Comparison of ENCODE assay signal across 12 cellular contexts in the genomic region with DNA sequence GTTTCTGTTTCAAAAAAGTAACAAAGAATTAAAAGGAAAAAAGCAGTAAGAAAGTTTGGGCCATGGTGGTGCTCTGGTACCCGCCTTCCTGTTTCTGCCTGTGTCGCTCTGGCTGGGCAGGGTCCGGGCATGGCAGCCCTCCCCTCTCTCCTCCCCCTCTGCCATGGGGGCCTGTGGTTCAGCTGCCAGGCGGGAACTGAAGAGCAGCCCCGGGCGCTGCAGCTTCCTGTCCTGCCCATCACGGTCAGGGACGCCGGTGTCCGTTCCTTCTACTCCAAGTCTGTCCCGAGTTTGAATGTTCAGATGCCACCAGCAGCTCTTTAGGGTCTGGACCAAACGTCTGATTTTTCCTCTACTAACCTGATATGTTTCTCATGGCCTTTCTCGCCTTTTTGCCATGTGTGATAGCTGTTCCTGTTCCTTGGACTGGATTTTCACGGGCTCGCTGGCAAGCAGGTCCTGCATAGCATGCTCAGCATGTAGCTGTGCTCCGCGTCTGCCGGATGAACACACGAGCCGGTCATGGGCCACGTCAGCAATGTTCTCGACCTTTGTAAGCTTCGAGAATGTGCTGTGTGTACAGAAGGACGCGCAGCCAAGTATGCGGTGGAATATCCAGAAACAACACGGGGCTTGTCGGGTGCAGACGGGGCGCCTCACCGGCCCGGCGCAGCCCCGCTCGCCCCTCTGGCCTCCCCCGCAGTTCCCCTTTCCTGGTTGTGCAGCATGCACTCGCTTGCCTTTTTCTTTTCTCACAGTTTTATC. TPM values are rescaled to one million over a fixed set of nuclear protein-coding genes. Genes with fewer than 3 reads are reported as not detected.
DNase-seq lines count a peak whose midpoint lies in the region; ATAC-seq, FAIRE-seq and TF ChIP-seq lines count a peak whose summit lies in the region.
"Had no signal": no experiment of that assay in that cellular context is flagged by ENCODE, and none has a peak within 500 bp of the region (broad histone marks: within the 10 kb centered on the region; RNA-seq: fewer than 3 reads in every experiment).

No MANE protein-coding gene starts in this region.

- H3K9me3 Mint-ChIP-seq in CD14-positive monocyte, result no peaks in the 10 kb centered on the region
- H3K9me3 Mint-ChIP-seq in activated naive CD8-positive, alpha-beta T cell (ENCODE audit: low read depth), result no peaks in the 10 kb centered on the region
- H3K9me3 Mint-ChIP-seq: CD8-positive, alpha-beta memory T cell had no signal

- DNase-seq in CD14-positive monocyte (ENCODE audit: low spot score) (no peak), Kasumi-1 (lab: John Stamatoyannopoulos, UW) (peak; percentile 92 to 95), left lung (peak in 1 of 2 donors; percentile 46), D721Med (ENCODE audit: insufficient read length, low spot score) (no peak), OCI-M2 (lab: John Stamatoyannopoulos, UW; ENCODE audit: unreplicated experiment) (no peak)
- no peak for DNase-seq in stimulated activated CD4-positive, alpha-beta T cell treated with anti-CD3 and anti-CD28 coated beads, Interleukin-1b, Interleukin-23, amount 100 ng/mL, for 48 hours
- DNase-seq: amniotic stem cell; CD8-positive, alpha-beta memory T cell; erythroblast; WERI-Rb-1 had no signal

- H3K4me3 ChIP-seq in left lung, result no peak overlapping the region

- H3K9me3 ChIP-seq in left lung, result no peaks in the 10 kb centered on the region

- H3K36me3 Mint-ChIP-seq in CD14-positive monocyte, result peaks cover 12 to 14% of the 10 kb centered on the region in 2 donors
- peaks cover 4% of the 10 kb centered on the region for H3K36me3 Mint-ChIP-seq in activated naive CD8-positive, alpha-beta T cell

- ATAC-seq in left lung, result peak; percentile 74
- ATAC-seq in GM21526 (IDR thresholded peaks at IDR 0.05; ENCODE audit: low FRiP score, unreplicated experiment), result no peak

- intact Hi-C loops in CD14-positive monocyte (cut with micrococcal nuclease), result no loop called here
- intact Hi-C loops in left lung (cut with DNase I), result no loop called here

- H3K27ac Mint-ChIP-seq in CD14-positive monocyte, result peak overlapping the region in 1 of 7 donors; percentile 12
- H3K27ac Mint-ChIP-seq in activated naive CD8-positive, alpha-beta T cell, result peak overlapping the region; percentile 73

- H3K27ac ChIP-seq in left lung, result peak overlapping the region; percentile 41 to 71
- H3K27ac ChIP-seq: WERI-Rb-1 had no signal

- peaks cover 6 to 29% of the 10 kb centered on the region in 2 donors for H3K4me1 ChIP-seq in left lung

- no peaks in the 10 kb centered on the region for H3K27me3 ChIP-seq in left lung

- no peak for TF ChIP-seq CTCF in CD14-positive monocyte (IDR thresholded peaks at IDR 0.05)
- no peak for TF ChIP-seq CTCF in left lung (IDR thresholded peaks at IDR 0.05)
- TF ChIP-seq CTCF in D721Med (IDR thresholded peaks at IDR 0.05; ENCODE audit: insufficient read depth, missing control alignments), result no peak

- H3K4me3 Mint-ChIP-seq in CD14-positive monocyte, result peak overlapping the region; percentile 32 to 73
- H3K4me3 Mint-ChIP-seq in activated naive CD8-positive, alpha-beta T cell, result peak overlapping the region; percentile 30
- H3K4me3 Mint-ChIP-seq: CD8-positive, alpha-beta memory T cell had no signal

- FAIRE-seq in D721Med (lab: Jason Lieb, UNC), result no peak

- peaks cover 43% of the 10 kb centered on the region for H3K4me1 Mint-ChIP-seq in CD14-positive monocyte
- peaks cover 59% of the 10 kb centered on the region for H3K4me1 Mint-ChIP-seq in activated naive CD8-positive, alpha-beta T cell (ENCODE audit: low read depth)

- no peaks in the 10 kb centered on the region for H3K36me3 ChIP-seq in left lung

- no peaks in the 10 kb centered on the region for H3K27me3 Mint-ChIP-seq in CD14-positive monocyte (ENCODE audit: low read depth in 3 of 3)
- H3K27me3 Mint-ChIP-seq in activated naive CD8-positive, alpha-beta T cell, result no peaks in the 10 kb centered on the region

RNA-seq across cellular contexts. Expression of gene RPTOR, which starts 42.0 kb away (rescaled TPM):
- 1 to 10 TPM; 1.1 to 2.6 TPM for polyA plus RNA-seq in CD14-positive monocyte
- total RNA-seq in left lung, result 10 to 100 TPM; 25.7 to 39.2 TPM

Comparison
In these comparisons a context has a peak if more than half of its experiments do, and no peak if none do; other contexts are left out.
1. DNase-seq: peak in Kasumi-1 (2 of 2); none in CD14-positive monocyte (single experiment), stimulated activated CD4-positive, alpha-beta T cell treated with anti-CD3 and anti-CD28 coated beads, Interleukin-1b, Interleukin-23, amount 100 ng/mL, for 48 hours (single experiment), D721Med (single experiment) and OCI-M2 (single experiment).